Comparison of ENCODE assay signal across 22 cellular contexts in genomic region chr2:152372438-152372984, GRCh38. TPM values are rescaled to one million over a fixed set of nuclear protein-coding genes. Genes with fewer than 3 reads are reported as not detected.
A peak's percentile ranks its signal among the peaks of the same experiment; 100 is the strongest.
DNase-seq lines count a peak whose midpoint lies in the region; FAIRE-seq and TF ChIP-seq lines count a peak whose summit lies in the region.
"Had no signal": no experiment of that assay in that cellular context is flagged by ENCODE, and none has a peak within 500 bp of the region (broad histone marks: within the 10 kb centered on the region; RNA-seq: fewer than 3 reads in every experiment).

No MANE protein-coding gene starts in this region.

- no peaks in the 10 kb centered on the region for H3K27me3 Mint-ChIP-seq in nephron (ENCODE audit: low read depth)
- peaks cover 6 to 17% of the 10 kb centered on the region in 2 donors for H3K27me3 Mint-ChIP-seq in CD8-positive, alpha-beta memory T cell

- peak; percentile 62 for FAIRE-seq in GM12892 (lab: Jason Lieb, UNC)
- FAIRE-seq: D721Med, H54 had no signal

- POLR2A ChIA-PET in CD8-positive, alpha-beta memory T cell (lab: Charles Lee), result no interaction called here

- no peak overlapping the region for H3K4me3 Mint-ChIP-seq in nephron
- H3K4me3 Mint-ChIP-seq in CD8-positive, alpha-beta memory T cell, result no peak overlapping the region
- H3K4me3 Mint-ChIP-seq: CD14-positive monocyte had no signal

- H3K27ac ChIP-seq in colonic mucosa, result no peak overlapping the region
- no peak overlapping the region for H3K27ac ChIP-seq in CD8-positive, alpha-beta memory T cell (ENCODE audit: low read depth, low read length)
- H3K27ac ChIP-seq: 22Rv1 had no signal

- no peak overlapping the region for H3K9ac ChIP-seq in colonic mucosa (ENCODE audit: low read depth in 2 of 2, low read length in 2 of 2)

- no peak overlapping the region for H3K4me3 ChIP-seq in colonic mucosa
- H3K4me3 ChIP-seq in CD8-positive, alpha-beta memory T cell (ENCODE audit: low read length), result no peak overlapping the region

- TF ChIP-seq CTCF in nephron (IDR thresholded peaks at IDR 0.05; ENCODE audit: unreplicated experiment in 3 of 3), result no peak
- TF ChIP-seq CTCF in colonic mucosa (IDR thresholded peaks at IDR 0.05), result no peak

- DNase-seq in DMS 273 (lab: John Stamatoyannopoulos, UW; ENCODE audit: unreplicated experiment), result peak; percentile 31
- no peak for DNase-seq in DMS 273 treated with DMSO at 0.1 percent for 48 hours (lab: John Stamatoyannopoulos, UW)
- no peak for DNase-seq in GM12892 (ENCODE audit: insufficient read length)
- DNase-seq in SK-N-DZ (ENCODE audit: low spot score), result peak; percentile 63
- DNase-seq in colonic mucosa, result no peak
- no peak for DNase-seq in NCI-H226
- no peak for DNase-seq in CD8-positive, alpha-beta memory T cell
- DNase-seq: DMS79, KBM-7, NCI-H1092, NCI-H1436, NCI-H1930, NCI-H2227 treated with DMSO at 0.1 percent for 48 hours, NCI-H510A treated with DMSO at 0.1 percent for 48 hours, NCI-H774, OCI-M1, Right ventricle myocardium superior had no signal

- CTCF ChIA-PET in CD8-positive, alpha-beta memory T cell (lab: Charles Lee), result no interaction called here

- H3K27ac Mint-ChIP-seq in nephron, result peak overlapping the region in 2 of 3 experiments; percentile 36 to 74
- no peak overlapping the region for H3K27ac Mint-ChIP-seq in CD8-positive, alpha-beta memory T cell
- H3K27ac Mint-ChIP-seq: CD14-positive monocyte had no signal

- intact Hi-C loops in colonic mucosa (cut with DNase I), result no loop called here

- peaks cover 77% of the 10 kb centered on the region for H3K4me1 Mint-ChIP-seq in nephron
- H3K4me1 Mint-ChIP-seq in CD8-positive, alpha-beta memory T cell, result no peaks in the 10 kb centered on the region
- H3K4me1 Mint-ChIP-seq: CD14-positive monocyte had no signal

- no peaks in the 10 kb centered on the region for H3K4me1 ChIP-seq in colonic mucosa
- H3K4me1 ChIP-seq in CD8-positive, alpha-beta memory T cell (ENCODE audit: insufficient read depth, low read length), result no peaks in the 10 kb centered on the region

- no peaks in the 10 kb centered on the region for H3K9me3 Mint-ChIP-seq in nephron
- H3K9me3 Mint-ChIP-seq in CD8-positive, alpha-beta memory T cell, result no peaks in the 10 kb centered on the region

- no peaks in the 10 kb centered on the region for H3K9me3 ChIP-seq in colonic mucosa
- H3K9me3 ChIP-seq in CD8-positive, alpha-beta memory T cell (ENCODE audit: low read length), result no peaks in the 10 kb centered on the region

- TF ChIP-seq POLR2A in GM12892 (IDR thresholded peaks at IDR 0.05; ENCODE audit: low read depth, low read length), result no peak

- no peaks in the 10 kb centered on the region for H3K36me3 ChIP-seq in colonic mucosa
- no peaks in the 10 kb centered on the region for H3K36me3 ChIP-seq in CD8-positive, alpha-beta memory T cell (ENCODE audit: insufficient read depth, low read length)

- peaks cover 7% of the 10 kb centered on the region for H3K36me3 Mint-ChIP-seq in nephron (ENCODE audit: low read depth)
- no peaks in the 10 kb centered on the region for H3K36me3 Mint-ChIP-seq in CD8-positive, alpha-beta memory T cell
- H3K36me3 Mint-ChIP-seq: CD14-positive monocyte had no signal

- no peaks in the 10 kb centered on the region for H3K27me3 ChIP-seq in colonic mucosa
- H3K27me3 ChIP-seq in CD8-positive, alpha-beta memory T cell (ENCODE audit: insufficient read depth, low read length, poor library complexity, severe bottlenecking), result no peaks in the 10 kb centered on the region

RNA-seq across cellular contexts. Expression of gene FMNL2, which starts 37.5 kb away (rescaled TPM):
- polyA plus RNA-seq in GM12892 (2012; ENCODE audit: missing spikeins), result 7.3 TPM
- 37.4 and 44.0 TPM in 2 replicates for polyA plus RNA-seq in SK-N-DZ (2014; cell fraction: cytosol; rRNA removed)
- 87.1 and 104 TPM in 2 replicates for polyA plus RNA-seq in SK-N-DZ (2014; cell fraction: nucleus; rRNA removed)
- 10 to 100 TPM; 10.6 to 17.5 TPM for total RNA-seq in colonic mucosa
- total RNA-seq in CD8-positive, alpha-beta memory T cell, result under 1 TPM; 0.58 to 0.59 TPM
- 0.05 TPM for polyA plus RNA-seq in CD8-positive, alpha-beta memory T cell

Comparison
In these comparisons a context has a peak if more than half of its experiments do, and no peak if none do; other contexts are left out.
1. DNase-seq: peak in DMS 273 (single experiment) and SK-N-DZ (single experiment); none in DMS 273 treated with DMSO at 0.1 percent for 48 hours (single experiment), GM12892 (single experiment), colonic mucosa (single experiment), NCI-H226 (single experiment) and CD8-positive, alpha-beta memory T cell (0 of 5).
2. H3K27ac Mint-ChIP-seq: peak in nephron (2 of 3); none in CD8-positive, alpha-beta memory T cell (0 of 8).
3. RNA of gene FMNL2, which starts 37.5 kb away (total RNA-seq): 10.6 to 17.5 TPM in colonic mucosa; 0.58 to 0.59 TPM in CD8-positive, alpha-beta memory T cell; every median in the first group is over 4 times any median in the second.